ENCODE assay signal across 10 cellular contexts in genomic region chr4:108834787-108835384, GRCh38.
A peak's percentile ranks its signal among the peaks of the same experiment; 100 is the strongest.
DNase-seq lines count a peak whose midpoint lies in the region; TF ChIP-seq lines count a peak whose summit lies in the region.
"Had no signal": no experiment of that assay in that cellular context is flagged by ENCODE, and none has a peak within 500 bp of the region (broad histone marks: within the 10 kb centered on the region; RNA-seq: fewer than 3 reads in every experiment).

No MANE protein-coding gene starts in this region.

- intact Hi-C loops in ascending aorta (cut with DNase I): loop anchor here (5.0 to 10.0 kb wide), 2 partner anchors 470 to 572 kb away; partner anchors contain the start of gene COL25A1

- H3K79me2 ChIP-seq in KMS-11 (ENCODE audit: insufficient read depth, low read depth): no peaks in the 10 kb centered on the region

- no peak overlapping the region for H3K9ac ChIP-seq in KMS-11
- H3K9ac ChIP-seq: BLaER1 had no signal

- no peak overlapping the region for H3K27ac ChIP-seq in KMS-11
- H3K27ac ChIP-seq in ascending aorta: no peak overlapping the region
- H3K27ac ChIP-seq: BLaER1 had no signal

- H3K36me3 ChIP-seq in KMS-11 (ENCODE audit: insufficient read depth) (no peaks in the 10 kb centered on the region), ascending aorta (no peaks in the 10 kb centered on the region)
- H3K36me3 ChIP-seq: BLaER1 had no signal

- H3K27me3 ChIP-seq in KMS-11 (ENCODE audit: insufficient read depth, low read depth) (no peaks in the 10 kb centered on the region), ascending aorta (no peaks in the 10 kb centered on the region)
- H3K27me3 ChIP-seq: BLaER1 had no signal

- DNase-seq in NCI-H1417 (lab: John Stamatoyannopoulos, UW) (peak; percentile 18 to 67 (median 19)), NCI-H1417 treated with DMSO at 0.1 percent for 48 hours (lab: John Stamatoyannopoulos, UW) (no peak), ascending aorta (ENCODE audit: low spot score in 2 of 2) (no peak), kidney tubule cell (ENCODE audit: low spot score) (peak; percentile 51), HK-2 (ENCODE audit: unreplicated experiment) (no peak)
- no peak for DNase-seq in stimulated activated CD4-positive, alpha-beta T cell treated with anti-CD3 and anti-CD28 coated beads, Interleukin-15, amount 100 ng/mL, for 24 hours
- DNase-seq in activated CD4-positive, CD25-positive, alpha-beta regulatory T cell treated with anti-CD3 and anti-CD28 coated beads, Interleukin-2, amount 50 U/mL, for 72 hours: no peak

- H3K9me3 ChIP-seq in ascending aorta: no peaks in the 10 kb centered on the region
- H3K9me3 ChIP-seq: BLaER1 had no signal

- H4K20me1 ChIP-seq in KMS-11 (ENCODE audit: insufficient read depth): no peaks in the 10 kb centered on the region
- H4K20me1 ChIP-seq: BLaER1 had no signal

- H3K4me2 ChIP-seq in KMS-11: no peak overlapping the region
- H3K4me2 ChIP-seq: BLaER1 had no signal

- peaks cover 74% of the 10 kb centered on the region for H3K4me1 ChIP-seq in KMS-11 (ENCODE audit: low read depth, poor library complexity, severe bottlenecking)
- H3K4me1 ChIP-seq in ascending aorta: no peaks in the 10 kb centered on the region
- H3K4me1 ChIP-seq: BLaER1 had no signal

- no peak overlapping the region for H2AFZ ChIP-seq in KMS-11 (ENCODE audit: low read depth)

- TF ChIP-seq CTCF in KMS-11 (conservative IDR thresholded peaks at IDR 0.05; ENCODE audit: low read depth, low read length) (peak; percentile 85), ascending aorta (IDR thresholded peaks at IDR 0.05) (peak; percentile 12 to 53 (median 32))

- no peak overlapping the region for H3K4me3 ChIP-seq in KMS-11 (IDR thresholded peaks at IDR 0.05; ENCODE audit: insufficient read depth, low read depth, low read length)
- no peak overlapping the region for H3K4me3 ChIP-seq in ascending aorta
- H3K4me3 ChIP-seq: BLaER1, skin epidermis had no signal

Comparison
In these comparisons a context has a peak if more than half of its experiments do, and no peak if none do; other contexts are left out.
1. DNase-seq: peak in NCI-H1417 (3 of 3) and kidney tubule cell (single experiment); none in NCI-H1417 treated with DMSO at 0.1 percent for 48 hours (single experiment), ascending aorta (0 of 2), HK-2 (single experiment), stimulated activated CD4-positive, alpha-beta T cell treated with anti-CD3 and anti-CD28 coated beads, Interleukin-15, amount 100 ng/mL, for 24 hours (single experiment) and activated CD4-positive, CD25-positive, alpha-beta regulatory T cell treated with anti-CD3 and anti-CD28 coated beads, Interleukin-2, amount 50 U/mL, for 72 hours (single experiment).